2 cellular contexts compared by ENCODE assay signal in genomic region chr6:34035704-34036356, GRCh38.
TF ChIP-seq lines count a peak whose summit lies in the region.

No MANE protein-coding gene starts in this region.

TF ChIP-seq in IMR-90, 13 proteins besides CTCF, POLR2A, EP300 and RAD21:
- TF ChIP-seq RCOR1 (IDR thresholded peaks at IDR 0.05; ENCODE audit: insufficient replicate concordance, low read length) (no peak), MAFK (IDR thresholded peaks at IDR 0.05; ENCODE audit: low read depth, low read length) (no peak), CEBPB (IDR thresholded peaks at IDR 0.05; ENCODE audit: low read depth, low read length) (no peak), MXI1 (IDR thresholded peaks at IDR 0.05; ENCODE audit: borderline replicate concordance, low read depth, low read length) (no peak), RFX5 (IDR thresholded peaks at IDR 0.05; ENCODE audit: low read depth, low read length) (no peak)

TF ChIP-seq in K562, 482 proteins besides CTCF, POLR2A, EP300 and RAD21:
- TF ChIP-seq USF2 (CRISPR knock-in tag; IDR thresholded peaks at IDR 0.05) (peak; percentile 34; the same call in 1 of the 2 replicates), SIRT6 (IDR thresholded peaks at IDR 0.05; ENCODE audit: low read depth, low read length) (no peak), USF1 (CRISPR knock-in tag; IDR thresholded peaks at IDR 0.05) (0 out of 2 replicates have a peak, but pooled peaks have one; percentile 31), SIN3A (IDR thresholded peaks at IDR 0.05; ENCODE audit: borderline replicate concordance in 2 of 2, control insufficient read depth in 1 of 2, low read depth in 2 of 2, low read length in 2 of 2) (no peak)
- TF ChIP-seq, protein P1, sequence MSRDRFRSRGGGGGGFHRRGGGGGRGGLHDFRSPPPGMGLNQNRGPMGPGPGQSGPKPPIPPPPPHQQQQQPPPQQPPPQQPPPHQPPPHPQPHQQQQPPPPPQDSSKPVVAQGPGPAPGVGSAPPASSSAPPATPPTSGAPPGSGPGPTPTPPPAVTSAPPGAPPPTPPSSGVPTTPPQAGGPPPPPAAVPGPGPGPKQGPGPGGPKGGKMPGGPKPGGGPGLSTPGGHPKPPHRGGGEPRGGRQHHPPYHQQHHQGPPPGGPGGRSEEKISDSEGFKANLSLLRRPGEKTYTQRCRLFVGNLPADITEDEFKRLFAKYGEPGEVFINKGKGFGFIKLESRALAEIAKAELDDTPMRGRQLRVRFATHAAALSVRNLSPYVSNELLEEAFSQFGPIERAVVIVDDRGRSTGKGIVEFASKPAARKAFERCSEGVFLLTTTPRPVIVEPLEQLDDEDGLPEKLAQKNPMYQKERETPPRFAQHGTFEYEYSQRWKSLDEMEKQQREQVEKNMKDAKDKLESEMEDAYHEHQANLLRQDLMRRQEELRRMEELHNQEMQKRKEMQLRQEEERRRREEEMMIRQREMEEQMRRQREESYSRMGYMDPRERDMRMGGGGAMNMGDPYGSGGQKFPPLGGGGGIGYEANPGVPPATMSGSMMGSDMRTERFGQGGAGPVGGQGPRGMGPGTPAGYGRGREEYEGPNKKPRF (IDR thresholded peaks at IDR 0.05; ENCODE audit: low read depth, low read length): no peak
- TF ChIP-seq, protein P2, sequence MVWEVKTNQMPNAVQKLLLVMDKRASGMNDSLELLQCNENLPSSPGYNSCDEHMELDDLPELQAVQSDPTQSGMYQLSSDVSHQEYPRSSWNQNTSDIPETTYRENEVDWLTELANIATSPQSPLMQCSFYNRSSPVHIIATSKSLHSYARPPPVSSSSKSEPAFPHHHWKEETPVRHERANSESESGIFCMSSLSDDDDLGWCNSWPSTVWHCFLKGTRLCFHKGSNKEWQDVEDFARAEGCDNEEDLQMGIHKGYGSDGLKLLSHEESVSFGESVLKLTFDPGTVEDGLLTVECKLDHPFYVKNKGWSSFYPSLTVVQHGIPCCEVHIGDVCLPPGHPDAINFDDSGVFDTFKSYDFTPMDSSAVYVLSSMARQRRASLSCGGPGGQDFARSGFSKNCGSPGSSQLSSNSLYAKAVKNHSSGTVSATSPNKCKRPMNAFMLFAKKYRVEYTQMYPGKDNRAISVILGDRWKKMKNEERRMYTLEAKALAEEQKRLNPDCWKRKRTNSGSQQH (CRISPR knock-in tag; IDR thresholded peaks at IDR 0.05): no peak
